Comparison of ENCODE assay signal across 13 cellular contexts in genomic region chr16:73916839-73917594, GRCh38.
A peak's percentile ranks its signal among the peaks of the same experiment; 100 is the strongest.
DNase-seq lines count a peak whose midpoint lies in the region; ATAC-seq and TF ChIP-seq lines count a peak whose summit lies in the region.
"Had no signal": no experiment of that assay in that cellular context is flagged by ENCODE, and none has a peak within 500 bp of the region (broad histone marks: within the 10 kb centered on the region; RNA-seq: fewer than 3 reads in every experiment).

No MANE protein-coding gene starts in this region.

- no peak overlapping the region for H3K4me2 ChIP-seq in neural progenitor cell
- H3K4me2 ChIP-seq: KMS-11 had no signal

- H3K9ac ChIP-seq in SK-N-MC (ENCODE audit: insufficient read length) (no peak overlapping the region), neural progenitor cell (no peak overlapping the region)
- H3K9ac ChIP-seq: KMS-11 had no signal

- POLR2A ChIA-PET in RWPE1 (lab: Yijun Ruan, JAX; ENCODE audit: low non-redundant PET): no interaction called here

- H3K9me3 ChIP-seq in SK-N-MC (ENCODE audit: low read depth, low read length) (no peaks in the 10 kb centered on the region), neural progenitor cell (ENCODE audit: low read depth) (no peaks in the 10 kb centered on the region), WERI-Rb-1 (ENCODE audit: severe bottlenecking) (no peaks in the 10 kb centered on the region)

- ATAC-seq in left cardiac atrium: peak; percentile 76 to 81

- CTCF ChIA-PET in RWPE1 (lab: Yijun Ruan, JAX): interaction anchor here (0.7 kb wide), 1 partner anchor 1612 kb away, joined by 3 read pairs; no protein-coding TSS in a partner anchor

- no peaks in the 10 kb centered on the region for H3F3A ChIP-seq in neural progenitor cell (ENCODE audit: low read depth)

- DNase-seq in AG10803 (ENCODE audit: low read depth): peak; percentile 3
- DNase-seq in SK-N-MC (ENCODE audit: low read depth, low spot score): no peak
- DNase-seq in left cardiac atrium: no peak
- no peak for DNase-seq in neural progenitor cell (ENCODE audit: low spot score)
- DNase-seq in WERI-Rb-1: no peak
- no peak for DNase-seq in RWPE1 (ENCODE audit: low spot score)
- no peak for DNase-seq in NCI-H187 (lab: John Stamatoyannopoulos, UW)
- DNase-seq in COLO829 (ENCODE audit: low spot score): no peak
- DNase-seq: CD4-positive, alpha-beta T cell; MM.1S; NCI-H446 had no signal

- peak overlapping the region; percentile 91; the same call in 1 of the 2 replicates for H3K27ac ChIP-seq in SK-N-MC
- no peak overlapping the region for H3K27ac ChIP-seq in neural progenitor cell
- no peak overlapping the region for H3K27ac ChIP-seq in WERI-Rb-1
- no peak overlapping the region for H3K27ac ChIP-seq in RWPE1
- H3K27ac ChIP-seq: KMS-11 had no signal

- H3K27ac Mint-ChIP-seq in neural progenitor cell: no peak overlapping the region
- H3K27ac Mint-ChIP-seq: B cell; CD4-positive, alpha-beta T cell had no signal

- H3K4me3 ChIP-seq in AG10803 (ENCODE audit: low read length) (no peak overlapping the region), SK-N-MC (no peak overlapping the region), neural progenitor cell (no peak overlapping the region), WERI-Rb-1 (ENCODE audit: low read depth, low read length) (no peak overlapping the region)

- H3K27me3 ChIP-seq in neural progenitor cell: no peaks in the 10 kb centered on the region
- peaks cover 15% of the 10 kb centered on the region for H3K27me3 ChIP-seq in WERI-Rb-1 (ENCODE audit: insufficient read depth, low read depth, severe bottlenecking)

- peaks cover 2% of the 10 kb centered on the region for H3K36me3 Mint-ChIP-seq in neural progenitor cell

- no peaks in the 10 kb centered on the region for H4K20me1 ChIP-seq in neural progenitor cell (ENCODE audit: low read depth)

- H3K4me1 ChIP-seq in neural progenitor cell: peaks cover 5% of the 10 kb centered on the region

- no peaks in the 10 kb centered on the region for H3K79me2 ChIP-seq in neural progenitor cell (ENCODE audit: low read depth)

- H3K36me3 ChIP-seq in SK-N-MC (ENCODE audit: insufficient read depth, low read length) (no peaks in the 10 kb centered on the region), neural progenitor cell (no peaks in the 10 kb centered on the region), WERI-Rb-1 (no peaks in the 10 kb centered on the region)

- H3K9me3 Mint-ChIP-seq in neural progenitor cell: peaks cover 2% of the 10 kb centered on the region
- H3K9me3 Mint-ChIP-seq: CD4-positive, alpha-beta T cell had no signal

- H3K4me3 Mint-ChIP-seq in neural progenitor cell: no peak overlapping the region
- H3K4me3 Mint-ChIP-seq: B cell; CD4-positive, alpha-beta T cell had no signal

- peaks cover 28% of the 10 kb centered on the region for H3K4me1 Mint-ChIP-seq in neural progenitor cell
- H3K4me1 Mint-ChIP-seq: B cell had no signal

- intact Hi-C loops in left cardiac atrium (cut with DNase I): no loop called here

- H2AFZ ChIP-seq in neural progenitor cell (replicated peaks): peak overlapping the region; percentile 36

- no peaks in the 10 kb centered on the region for H3K27me3 Mint-ChIP-seq in neural progenitor cell (ENCODE audit: insufficient read depth, low read depth)

- no peak for TF ChIP-seq CTCF in AG10803 (conservative IDR thresholded peaks at IDR 0.05; ENCODE audit: low read length)
- TF ChIP-seq CTCF in neural progenitor cell (IDR thresholded peaks at IDR 0.05): no peak
- no peak for TF ChIP-seq CTCF in WERI-Rb-1 (IDR thresholded peaks at IDR 0.05; ENCODE audit: low read depth, low read length)
- no peak for TF ChIP-seq CTCF in RWPE1 (conservative IDR thresholded peaks at IDR 0.05; ENCODE audit: low read depth)
